In genomic region chr6:116680880-116681672, GRCh38 we compare ENCODE assay signal across 8 cellular contexts. TPM values are rescaled to one million over a fixed set of nuclear protein-coding genes. Genes with fewer than 3 reads are reported as not detected.
DNase-seq lines count a peak whose midpoint lies in the region; ATAC-seq and TF ChIP-seq lines count a peak whose summit lies in the region.

Gene KPNA5, plus strand, starts transcription at chr6:116681211. Its CDS starts 124 bp downstream, at chr6:116681335.

- H3K27me3 ChIP-seq in CD4-positive, alpha-beta memory T cell (ENCODE audit: insufficient read depth, low read length) = no peaks in the 10 kb centered on the region
- no peaks in the 10 kb centered on the region for H3K27me3 ChIP-seq in lung (ENCODE audit: control insufficient read depth, insufficient read depth)

- peaks cover 19 to 33% of the 10 kb centered on the region in 2 donors for H3K36me3 Mint-ChIP-seq in CD4-positive, alpha-beta memory T cell
- peaks cover 18% of the 10 kb centered on the region for H3K36me3 Mint-ChIP-seq in activated CD4-positive, alpha-beta memory T cell treated with anti-CD3 and anti-CD28 coated beads, Interleukin-2, amount 10 ng/mL, durations not matched to agents 7 days and 5 days (ENCODE audit: low read depth)

- TF ChIP-seq CTCF in lung (IDR thresholded peaks at IDR 0.05; ENCODE audit: control extremely low read depth, extremely low read depth) = no peak

- H3K4me1 ChIP-seq in CD4-positive, alpha-beta memory T cell (ENCODE audit: insufficient read depth, low read length) = peaks cover 33% of the 10 kb centered on the region
- H3K4me1 ChIP-seq in lung (ENCODE audit: control insufficient read depth in 2 of 2, insufficient read depth in 2 of 2, low read length in 2 of 2) = peaks cover 2 to 3% of the 10 kb centered on the region in 2 donors

- CTCF ChIA-PET in CD4-positive, alpha-beta memory T cell (lab: Charles Lee; ENCODE audit: partially characterized antibody) = interaction anchor here (1.2 to 3.5 kb wide), 4 partner anchors 13 to 401 kb away, joined by 3 to 15 read pairs (median 4); partner anchors contain the start of genes RWDD1, TSPYL1 and ZUP1
- CTCF ChIA-PET in activated CD4-positive, alpha-beta memory T cell treated with anti-CD3 and anti-CD28 coated beads, Interleukin-2, amount 10 ng/mL, durations not matched to agents 7 days and 5 days (lab: Charles Lee) = interaction anchor here (0.6 to 1.8 kb wide), 3 partner anchors 12 to 17 kb away, joined by 3 to 6 read pairs (median 3); partner anchors contain the start of gene ZUP1

- no peaks in the 10 kb centered on the region for H3K9me3 ChIP-seq in CD4-positive, alpha-beta memory T cell (ENCODE audit: control insufficient read depth in 1 of 2, low read length in 2 of 2)
- H3K9me3 ChIP-seq in lung (ENCODE audit: control insufficient read depth in 2 of 2, insufficient read depth in 1 of 2, low read length in 1 of 2) = no peaks in the 10 kb centered on the region

- peak within 1 kb of the TSS; percentile 75 to 95 for H3K4me3 ChIP-seq in CD4-positive, alpha-beta memory T cell (ENCODE audit: low read length in 2 of 2)
- H3K4me3 ChIP-seq in lung = peak within 1 kb of the TSS; percentile 78

- H3K27ac ChIP-seq in CD4-positive, alpha-beta memory T cell (ENCODE audit: low read depth, low read length) = peak within 1 kb of the TSS; percentile 84
- H3K27ac ChIP-seq in lung (ENCODE audit: low read depth in 1 of 2, low read length in 1 of 2) = peak within 1 kb of the TSS; percentile 87 to 96

- H3K36me3 ChIP-seq in CD4-positive, alpha-beta memory T cell (ENCODE audit: insufficient read depth, low read length) = no peaks in the 10 kb centered on the region
- no peaks in the 10 kb centered on the region for H3K36me3 ChIP-seq in lung (ENCODE audit: control insufficient read depth in 2 of 2, insufficient read depth in 2 of 2, low read length in 2 of 2)

- ATAC-seq in GM19455 (IDR thresholded peaks at IDR 0.05; ENCODE audit: unreplicated experiment) (peak; percentile 91), lung (ENCODE audit: insufficient read depth, low FRiP score) (peak; percentile 97)

- POLR2A ChIA-PET in CD4-positive, alpha-beta memory T cell (lab: Charles Lee; ENCODE audit: partially characterized antibody) = interaction anchor here (0.9 to 3.2 kb wide), 6 partner anchors 11 to 580 kb away, joined by 3 to 43 read pairs (median 13); partner anchors contain the start of genes NT5DC1, RWDD1, TSPYL1 and TSPYL4
- POLR2A ChIA-PET in activated CD4-positive, alpha-beta memory T cell treated with anti-CD3 and anti-CD28 coated beads, Interleukin-2, amount 10 ng/mL, durations not matched to agents 7 days and 5 days (lab: Charles Lee) = interaction anchor here (0.6 to 4.6 kb wide), 8 partner anchors 9 to 922 kb away, joined by 3 to 38 read pairs (median 4); partner anchors contain the start of genes GOPC, RWDD1 and ZUP1

- H3K9me3 Mint-ChIP-seq in CD4-positive, alpha-beta memory T cell = peaks cover 0 to 4% (median 0%) of the 10 kb centered on the region in 8 donors
- H3K9me3 Mint-ChIP-seq in activated CD4-positive, alpha-beta memory T cell treated with anti-CD3 and anti-CD28 coated beads, Interleukin-2, amount 10 ng/mL, durations not matched to agents 7 days and 5 days = no peaks in the 10 kb centered on the region

- peak; percentile 83 to 93 (median 88) for DNase-seq in CD4-positive, alpha-beta memory T cell
- DNase-seq in HK-2 (ENCODE audit: unreplicated experiment) (peak; percentile 86), NCI-H82 treated with DMSO at 0.1 percent for 48 hours (lab: John Stamatoyannopoulos, UW; ENCODE audit: unreplicated experiment) (peak; percentile 84), ecto neural progenitor cell (ENCODE audit: low spot score) (peak; percentile 96), lung (ENCODE audit: low spot score) (peak; percentile 92)
- DNase-seq in activated CD4-positive, alpha-beta memory T cell treated with anti-CD3 and anti-CD28 coated beads, Interleukin-2, amount 10 ng/mL, durations not matched to agents 7 days and 5 days = peak; percentile 93
- peak; percentile 85 to 91 (median 86) for DNase-seq in stimulated activated CD4-positive, alpha-beta T cell treated with anti-CD3 and anti-CD28 coated beads, TNF-alpha, amount 100 ng/mL, for 24 hours (ENCODE audit: low read depth in 3 of 3)

- intact Hi-C loops in CD4-positive, alpha-beta memory T cell (cut with micrococcal nuclease) = loop anchor here (1.0 to 2.0 kb wide), 7 partner anchors 13 to 922 kb away; partner anchors contain the start of genes GOPC, NT5DC1, RWDD1 and TSPYL1

- H3K27ac Mint-ChIP-seq in CD4-positive, alpha-beta memory T cell = peak within 1 kb of the TSS; percentile 95 to 99 (median 99)
- peak within 1 kb of the TSS; percentile 98 for H3K27ac Mint-ChIP-seq in activated CD4-positive, alpha-beta memory T cell treated with anti-CD3 and anti-CD28 coated beads, Interleukin-2, amount 10 ng/mL, durations not matched to agents 7 days and 5 days

- H3K27me3 Mint-ChIP-seq in CD4-positive, alpha-beta memory T cell = no peaks in the 10 kb centered on the region
- no peaks in the 10 kb centered on the region for H3K27me3 Mint-ChIP-seq in activated CD4-positive, alpha-beta memory T cell treated with anti-CD3 and anti-CD28 coated beads, Interleukin-2, amount 10 ng/mL, durations not matched to agents 7 days and 5 days

- H3K4me3 Mint-ChIP-seq in CD4-positive, alpha-beta memory T cell = peak within 1 kb of the TSS; percentile 96 to 99 (median 98)
- H3K4me3 Mint-ChIP-seq in activated CD4-positive, alpha-beta memory T cell treated with anti-CD3 and anti-CD28 coated beads, Interleukin-2, amount 10 ng/mL, durations not matched to agents 7 days and 5 days = peak within 1 kb of the TSS; percentile 97

- H3K4me1 Mint-ChIP-seq in CD4-positive, alpha-beta memory T cell = peaks cover 32 to 60% (median 45%) of the 10 kb centered on the region in 4 donors
- H3K4me1 Mint-ChIP-seq in activated CD4-positive, alpha-beta memory T cell treated with anti-CD3 and anti-CD28 coated beads, Interleukin-2, amount 10 ng/mL, durations not matched to agents 7 days and 5 days = peaks cover 22% of the 10 kb centered on the region

- WGBS in lung, 2 donors = 0 to 1% methylated on average over 57 to 69 of the region's 69 CpGs

RNA-seq across cellular contexts. Expression of gene KPNA5, which starts in this region (rescaled TPM):
- 10 to 100 TPM; 60.7 to 61.8 TPM for total RNA-seq in CD4-positive, alpha-beta memory T cell
- polyA plus RNA-seq in CD4-positive, alpha-beta memory T cell = 1 to 10 TPM; 8.5 to 9.0 TPM
- 1 to 10 TPM; 7.1 to 9.9 TPM for total RNA-seq in activated CD4-positive, alpha-beta memory T cell treated with anti-CD3 and anti-CD28 coated beads, Interleukin-2, amount 10 ng/mL, durations not matched to agents 7 days and 5 days
- total RNA-seq in lung = 10 to 100 TPM; 11.2 to 34.3 TPM
- 1 to 10 TPM; 2.2 to 3.4 TPM for polyA plus RNA-seq in lung

Comparison
In these comparisons a context has a peak if more than half of its experiments do, and no peak if none do; other contexts are left out.
1. Peak in every context shown above with its lines: DNase-seq, ATAC-seq, H3K4me3 ChIP-seq and H3K27ac ChIP-seq.